ENCODE assay signal across 11 cellular contexts in genomic region chr22:45911601-45912271, GRCh38.
DNase-seq lines count a peak whose midpoint lies in the region; ATAC-seq and TF ChIP-seq lines count a peak whose summit lies in the region.
"Had no signal": no experiment of that assay in that cellular context is flagged by ENCODE, and none has a peak within 500 bp of the region (broad histone marks: within the 10 kb centered on the region; RNA-seq: fewer than 3 reads in every experiment).

No MANE protein-coding gene starts in this region.

- H2AFZ ChIP-seq in smooth muscle cell (ENCODE audit: low read depth): no peak overlapping the region

- H3K4me3 ChIP-seq in esophagus squamous epithelium: no peak overlapping the region
- no peak overlapping the region for H3K4me3 ChIP-seq in stomach
- no peak overlapping the region for H3K4me3 ChIP-seq in smooth muscle cell
- H3K4me3 ChIP-seq: esophagus muscularis mucosa had no signal

- H4K20me1 ChIP-seq in smooth muscle cell (ENCODE audit: low read depth): no peaks in the 10 kb centered on the region

- peaks cover 0 to 20% (median 0%) of the 10 kb centered on the region in 4 donors for H3K27me3 ChIP-seq in esophagus squamous epithelium
- peaks cover 0 to 40% (median 0%) of the 10 kb centered on the region in 3 donors for H3K27me3 ChIP-seq in stomach
- H3K27me3 ChIP-seq in smooth muscle cell (ENCODE audit: low read depth): no peaks in the 10 kb centered on the region

- H3K36me3 ChIP-seq in esophagus squamous epithelium (no peaks in the 10 kb centered on the region), stomach (no peaks in the 10 kb centered on the region), smooth muscle cell (ENCODE audit: low read depth) (no peaks in the 10 kb centered on the region)
- H3K36me3 ChIP-seq: esophagus muscularis mucosa had no signal

- no peak for ATAC-seq in GM21360 (IDR thresholded peaks at IDR 0.05; ENCODE audit: unreplicated experiment)
- no peak for ATAC-seq in HG03025 (IDR thresholded peaks at IDR 0.05; ENCODE audit: low FRiP score, unreplicated experiment)

- intact Hi-C loops in esophagus squamous epithelium (cut with DNase I) (no loop called here), stomach (cut with DNase I; ENCODE audit: low total_unique reads) (no loop called here)

- peak overlapping the region in 3 of 4 donors; percentile 0 to 43 (median 28) for H3K27ac ChIP-seq in esophagus squamous epithelium
- no peak overlapping the region for H3K27ac ChIP-seq in stomach
- H3K27ac ChIP-seq in smooth muscle cell (ENCODE audit: low read depth): no peak overlapping the region
- H3K27ac ChIP-seq: esophagus muscularis mucosa, KMS-11 had no signal

- no peak for TF ChIP-seq EP300 in stomach (IDR thresholded peaks at IDR 0.05)

- H3K4me1 ChIP-seq in esophagus squamous epithelium: peaks cover 18 to 24% (median 19%) of the 10 kb centered on the region in 3 donors
- peaks cover 0 to 6% (median 0%) of the 10 kb centered on the region in 4 donors for H3K4me1 ChIP-seq in stomach
- peaks cover 4% of the 10 kb centered on the region for H3K4me1 ChIP-seq in smooth muscle cell (ENCODE audit: low read depth)

- no peak for TF ChIP-seq POLR2A in esophagus squamous epithelium (IDR thresholded peaks at IDR 0.05)
- TF ChIP-seq POLR2A in stomach (IDR thresholded peaks at IDR 0.05): no peak

- H3K4me2 ChIP-seq in smooth muscle cell: no peak overlapping the region
- H3K4me2 ChIP-seq: KMS-11 had no signal

- DNase-seq in NCI-H1417 (lab: John Stamatoyannopoulos, UW) (peak in 2 of 3 experiments; percentile 9 to 31), NCI-H1417 treated with DMSO at 0.1 percent for 48 hours (lab: John Stamatoyannopoulos, UW) (no peak), NCI-H69 (lab: John Stamatoyannopoulos, UW) (peak; percentile 95), esophagus squamous epithelium (lab: John Stamatoyannopoulos, UW) (no peak), stomach (peak; percentile 36), smooth muscle cell (lab: John Stamatoyannopoulos, UW; ENCODE audit: unreplicated experiment) (no peak)
- DNase-seq: stimulated activated CD4-positive, alpha-beta T cell treated with anti-CD3 and anti-CD28 coated beads, Interleukin-2, amount 100 ng/mL, for 48 hours had no signal

- H3F3A ChIP-seq in smooth muscle cell (ENCODE audit: low read depth): no peaks in the 10 kb centered on the region

- H3K9ac ChIP-seq in smooth muscle cell (ENCODE audit: low read depth): no peak overlapping the region
- H3K9ac ChIP-seq: KMS-11 had no signal

- 31 to 46% methylated on average over 8 to 17 of the region's 27 CpGs for WGBS in esophagus squamous epithelium, 2 donors
- 46 to 59% (median 48%) methylated on average over 22 to 27 of the region's 27 CpGs for WGBS in stomach, 5 donors
- 86% methylated on average over 27 of the region's 27 CpGs for WGBS in smooth muscle cell (ENCODE audit: low lambda C conversion rate)

- no peaks in the 10 kb centered on the region for H3K79me2 ChIP-seq in smooth muscle cell (ENCODE audit: low read depth)

- H3K9me3 ChIP-seq in esophagus squamous epithelium (peaks cover 0 to 9% (median 6%) of the 10 kb centered on the region in 3 donors), stomach (peaks cover 0 to 11% (median 9%) of the 10 kb centered on the region in 4 donors), smooth muscle cell (replicated peaks; ENCODE audit: low read depth) (no peaks in the 10 kb centered on the region)

- TF ChIP-seq CTCF in esophagus squamous epithelium (IDR thresholded peaks at IDR 0.05): peak in 3 of 6 experiments; percentile 9 to 32 (median 13)
- no peak for TF ChIP-seq CTCF in stomach (IDR thresholded peaks at IDR 0.05)
- TF ChIP-seq CTCF in smooth muscle cell (IDR thresholded peaks at IDR 0.05; ENCODE audit: borderline replicate concordance, insufficient read depth, poor library complexity, severe bottlenecking): no peak

Comparison
In these comparisons a context has a peak if more than half of its experiments do, and no peak if none do; other contexts are left out.
1. DNase-seq: peak in NCI-H1417 (2 of 3), NCI-H69 (single experiment) and stomach (single experiment); none in NCI-H1417 treated with DMSO at 0.1 percent for 48 hours (single experiment), esophagus squamous epithelium (single experiment) and smooth muscle cell (single experiment).
2. H3K27ac ChIP-seq: peak in esophagus squamous epithelium (3 of 4); none in stomach (0 of 5) and smooth muscle cell (single experiment).